ENCODE assay signal across 37 cellular contexts in genomic region chr16:10662212-10662611, GRCh38. TPM values are rescaled to one million over a fixed set of nuclear protein-coding genes. Genes with fewer than 3 reads are reported as not detected.
"Had no signal": no experiment of that assay in that cellular context is flagged by ENCODE, and none has a peak within 500 bp of the region (broad histone marks: within the 10 kb centered on the region; RNA-seq: fewer than 3 reads in every experiment).

No MANE protein-coding gene starts in this region.

- H3K36me3 Mint-ChIP-seq: activated CD4-positive, alpha-beta memory T cell treated with anti-CD3 and anti-CD28 coated beads for 36 hours; activated CD8-positive, alpha-beta memory T cell treated with anti-CD3 and anti-CD28 coated beads, Interleukin-2, amount 10 ng/mL, durations not matched to agents 7 days and 5 days; activated naive CD4-positive, alpha-beta T cell treated with anti-CD3 and anti-CD28 coated beads, Interleukin-2, amount 10 ng/mL, durations not matched to agents 7 days and 5 days; activated naive CD4-positive, alpha-beta T cell treated with anti-CD3 and anti-CD28 coated beads, Interleukin-2, amount 50 U/mL, for 72 hours; activated naive CD8-positive, alpha-beta T cell treated with anti-CD3 and anti-CD28 coated beads, Interleukin-2, amount 10 ng/mL, durations not matched to agents 7 days and 5 days had no signal

- H3K27ac Mint-ChIP-seq: activated CD4-positive, alpha-beta memory T cell treated with anti-CD3 and anti-CD28 coated beads for 36 hours; activated CD4-positive, alpha-beta T cell treated with anti-CD3 and anti-CD28 coated beads for 36 hours; activated CD4-positive, alpha-beta T cell treated with anti-CD3 and anti-CD28 coated beads, Interleukin-2, amount 10 ng/mL, durations not matched to agents 24 days and 14 days; activated CD8-positive, alpha-beta memory T cell treated with anti-CD3 and anti-CD28 coated beads, Interleukin-2, amount 10 ng/mL, durations not matched to agents 7 days and 5 days; activated CD8-positive, alpha-beta T cell treated with anti-CD3 and anti-CD28 coated beads, Interleukin-2, amount 10 ng/mL, durations not matched to agents 7 days and 5 days; activated naive CD4-positive, alpha-beta T cell treated with anti-CD3 and anti-CD28 coated beads, Interleukin-2, amount 10 ng/mL, durations not matched to agents 7 days and 5 days; activated naive CD4-positive, alpha-beta T cell treated with anti-CD3 and anti-CD28 coated beads, Interleukin-2, amount 50 U/mL, for 72 hours; activated naive CD8-positive, alpha-beta T cell treated with anti-CD3 and anti-CD28 coated beads, Interleukin-2, amount 10 ng/mL, durations not matched to agents 7 days and 5 days; activated T-helper 1 cell treated with anti-CD3 and anti-CD28 coated beads, Interleukin-12 subunit alpha, Interleukin-12 subunit beta, Interleukin-2, Interleukin-4 antibody, amounts not matched to agents 30 ng/mL and 10 ng/mL and 1 ng/mL, durations not matched to agents 14 hours and 24 hours and 36 hours; activated T-helper 2 cell treated with anti-CD3 and anti-CD28 coated beads, Interferon-gamma antibody, Interleukin-2, Interleukin-4, amounts not matched to agents 10 μg/mL and 5 μg/mL and 100 μg/mL, durations not matched to agents 14 hours and 24 hours and 36 hours; T-helper 17 cell; T-helper 2 cell treated with Interferon-gamma antibody and Interleukin-4, amounts not matched to agents 5 μg/mL and 100 μg/mL, for 36 hours had no signal

- H3K27ac ChIP-seq: brain microvascular endothelial cell, colonic mucosa, epithelial cell of prostate, esophagus squamous epithelium had no signal

- H3K27me3 ChIP-seq: brain microvascular endothelial cell, colonic mucosa, esophagus squamous epithelium had no signal

- H3K36me3 ChIP-seq: brain microvascular endothelial cell, colonic mucosa, esophagus squamous epithelium had no signal

- DNase-seq: activated CD4-positive, alpha-beta memory T cell treated with anti-CD3 and anti-CD28 coated beads for 36 hours; activated CD4-positive, alpha-beta T cell treated with anti-CD3 and anti-CD28 coated beads for 36 hours; activated CD4-positive, alpha-beta T cell treated with anti-CD3 and anti-CD28 coated beads, Interleukin-2, amount 10 ng/mL, durations not matched to agents 24 days and 14 days; activated CD4-positive, CD25-positive, alpha-beta regulatory T cell; activated CD4-positive, CD25-positive, alpha-beta regulatory T cell treated with anti-CD3 and anti-CD28 coated beads, Interleukin-2, amount 50 U/mL, for 72 hours; activated CD8-positive, alpha-beta memory T cell treated with anti-CD3 and anti-CD28 coated beads, Interleukin-2, amount 10 ng/mL, durations not matched to agents 7 days and 5 days; activated CD8-positive, alpha-beta memory T cell treated with anti-CD3 and anti-CD28 coated beads, Interleukin-2, amount 50 U/mL, for 4 hours; activated CD8-positive, alpha-beta T cell treated with anti-CD3 and anti-CD28 coated beads, Interleukin-2, amount 10 ng/mL, durations not matched to agents 7 days and 5 days; activated gamma-delta T cell; activated naive CD4-positive, alpha-beta T cell; activated naive CD4-positive, alpha-beta T cell treated with anti-CD3 and anti-CD28 coated beads, Interleukin-2, amount 10 ng/mL, durations not matched to agents 7 days and 5 days; activated naive CD8-positive, alpha-beta T cell treated with anti-CD3 and anti-CD28 coated beads, Interleukin-2, amount 10 ng/mL, durations not matched to agents 7 days and 5 days; activated T-cell treated with anti-CD3 and anti-CD28 coated beads, Interleukin-2, amount 50 U/mL, for 1 hour; activated T-cell treated with anti-CD3 and anti-CD28 coated beads, Interleukin-2, amount 50 U/mL, for 48 hours; brain microvascular endothelial cell; colonic mucosa; effector CD8-positive, alpha-beta T cell; esophagus squamous epithelium; head of caudate nucleus; T-helper 1 cell; T-helper 17 cell; T1000 had no signal

- H3K9me3 Mint-ChIP-seq: activated CD4-positive, alpha-beta memory T cell treated with anti-CD3 and anti-CD28 coated beads for 36 hours; activated CD4-positive, alpha-beta T cell treated with anti-CD3 and anti-CD28 coated beads, Interleukin-2, amount 10 ng/mL, durations not matched to agents 24 days and 14 days; activated naive CD4-positive, alpha-beta T cell treated with anti-CD3 and anti-CD28 coated beads, Interleukin-2, amount 10 ng/mL, durations not matched to agents 7 days and 5 days; activated naive CD4-positive, alpha-beta T cell treated with anti-CD3 and anti-CD28 coated beads, Interleukin-2, amount 50 U/mL, for 72 hours; activated naive CD8-positive, alpha-beta T cell treated with anti-CD3 and anti-CD28 coated beads, Interleukin-2, amount 10 ng/mL, durations not matched to agents 7 days and 5 days; activated T-helper 1 cell treated with anti-CD3 and anti-CD28 coated beads, Interleukin-12 subunit alpha, Interleukin-12 subunit beta, Interleukin-2, Interleukin-4 antibody, amounts not matched to agents 30 ng/mL and 10 ng/mL and 1 ng/mL, durations not matched to agents 14 hours and 24 hours and 36 hours; activated T-helper 2 cell treated with anti-CD3 and anti-CD28 coated beads, Interferon-gamma antibody, Interleukin-2, Interleukin-4, amounts not matched to agents 10 μg/mL and 5 μg/mL and 100 μg/mL, durations not matched to agents 14 hours and 24 hours and 36 hours; central memory CD8-positive, alpha-beta T cell; T-helper 2 cell treated with Interferon-gamma antibody and Interleukin-4, amounts not matched to agents 5 μg/mL and 100 μg/mL, for 36 hours had no signal

- H3K9me3 ChIP-seq: colonic mucosa, esophagus squamous epithelium had no signal

- H3K4me3 ChIP-seq: colonic mucosa, esophagus squamous epithelium had no signal

- H3K4me1 Mint-ChIP-seq: activated CD4-positive, alpha-beta T cell treated with anti-CD3 and anti-CD28 coated beads for 36 hours; activated CD4-positive, alpha-beta T cell treated with anti-CD3 and anti-CD28 coated beads, Interleukin-2, amount 10 ng/mL, durations not matched to agents 24 days and 14 days; activated CD8-positive, alpha-beta memory T cell treated with anti-CD3 and anti-CD28 coated beads, Interleukin-2, amount 10 ng/mL, durations not matched to agents 7 days and 5 days; activated naive CD4-positive, alpha-beta T cell treated with anti-CD3 and anti-CD28 coated beads, Interleukin-2, amount 10 ng/mL, durations not matched to agents 7 days and 5 days; activated naive CD8-positive, alpha-beta T cell treated with anti-CD3 and anti-CD28 coated beads, Interleukin-2, amount 10 ng/mL, durations not matched to agents 7 days and 5 days; central memory CD8-positive, alpha-beta T cell had no signal

- H3K4me1 ChIP-seq: colonic mucosa had no signal

- H3K4me3 Mint-ChIP-seq: activated CD4-positive, alpha-beta memory T cell treated with anti-CD3 and anti-CD28 coated beads for 36 hours; activated CD4-positive, alpha-beta T cell treated with anti-CD3 and anti-CD28 coated beads for 36 hours; activated CD4-positive, alpha-beta T cell treated with anti-CD3 and anti-CD28 coated beads, Interleukin-2, amount 10 ng/mL, durations not matched to agents 24 days and 14 days; activated CD8-positive, alpha-beta memory T cell treated with anti-CD3 and anti-CD28 coated beads, Interleukin-2, amount 10 ng/mL, durations not matched to agents 7 days and 5 days; activated CD8-positive, alpha-beta T cell treated with anti-CD3 and anti-CD28 coated beads, Interleukin-2, amount 10 ng/mL, durations not matched to agents 7 days and 5 days; activated naive CD4-positive, alpha-beta T cell treated with anti-CD3 and anti-CD28 coated beads, Interleukin-2, amount 10 ng/mL, durations not matched to agents 7 days and 5 days; activated naive CD8-positive, alpha-beta T cell treated with anti-CD3 and anti-CD28 coated beads, Interleukin-2, amount 10 ng/mL, durations not matched to agents 7 days and 5 days; activated T-helper 1 cell treated with anti-CD3 and anti-CD28 coated beads, Interleukin-12 subunit alpha, Interleukin-12 subunit beta, Interleukin-2, Interleukin-4 antibody, amounts not matched to agents 30 ng/mL and 10 ng/mL and 1 ng/mL, durations not matched to agents 14 hours and 24 hours and 36 hours; central memory CD8-positive, alpha-beta T cell; T-helper 17 cell; T-helper 2 cell treated with Interferon-gamma antibody and Interleukin-4, amounts not matched to agents 5 μg/mL and 100 μg/mL, for 36 hours had no signal

- ATAC-seq: activated CD4-positive, alpha-beta T cell treated with anti-CD3 and anti-CD28 coated beads for 36 hours; activated CD8-positive, alpha-beta memory T cell treated with anti-CD3 and anti-CD28 coated beads, Interleukin-2, amount 10 ng/mL, durations not matched to agents 7 days and 5 days; activated CD8-positive, alpha-beta T cell treated with anti-CD3 and anti-CD28 coated beads, Interleukin-2, amount 10 ng/mL, durations not matched to agents 7 days and 5 days; activated naive CD4-positive, alpha-beta T cell treated with anti-CD3 and anti-CD28 coated beads, Interleukin-2, amount 50 U/mL, for 72 hours; T-helper 17 cell had no signal

- FAIRE-seq: astrocyte, bronchial epithelial cell, endometrium, endothelial cell of umbilical vein, frontal cortex had no signal

RNA-seq across cellular contexts. Expression of gene TEKT5, which starts 32.5 kb away (rescaled TPM):
- total RNA-seq: activated CD4-positive, alpha-beta T cell treated with anti-CD3 and anti-CD28 coated beads, Interleukin-2, amount 10 ng/mL, durations not matched to agents 24 days and 14 days; activated CD8-positive, alpha-beta memory T cell treated with anti-CD3 and anti-CD28 coated beads for 36 hours; activated CD8-positive, alpha-beta T cell treated with anti-CD3 and anti-CD28 coated beads, Interleukin-2, amount 10 ng/mL, durations not matched to agents 7 days and 5 days; activated naive CD4-positive, alpha-beta T cell treated with anti-CD3 and anti-CD28 coated beads, Interleukin-2, amount 50 U/mL, for 72 hours; activated naive CD8-positive, alpha-beta T cell treated with anti-CD3 and anti-CD28 coated beads, Interleukin-2, amount 10 ng/mL, durations not matched to agents 7 days and 5 days; activated T-helper 1 cell treated with anti-CD3 and anti-CD28 coated beads, Interleukin-12 subunit alpha, Interleukin-12 subunit beta, Interleukin-2, Interleukin-4 antibody, amounts not matched to agents 30 ng/mL and 10 ng/mL and 1 ng/mL, durations not matched to agents 14 hours and 24 hours and 36 hours; activated T-helper 2 cell treated with anti-CD3 and anti-CD28 coated beads, Interferon-gamma antibody, Interleukin-2, Interleukin-4, amounts not matched to agents 10 μg/mL and 5 μg/mL and 100 μg/mL, durations not matched to agents 14 hours and 24 hours and 36 hours; astrocyte; chondrocyte; dermis microvascular lymphatic vessel endothelial cell; endothelial cell of umbilical vein; esophagus squamous epithelium; fibroblast of lung; T-helper 17 cell had no signal
- polyA plus RNA-seq: endothelial cell of umbilical vein had no signal
